In genomic region chr10:95745487-95745886, GRCh38 we compare ENCODE assay signal across 1 cellular context.
TF ChIP-seq lines count a peak whose summit lies in the region.

No MANE protein-coding gene starts in this region.

TF ChIP-seq in H1, 55 proteins besides CTCF, POLR2A, EP300 and RAD21 (continued from another document):
- TF ChIP-seq JUN (IDR thresholded peaks at IDR 0.05; ENCODE audit: low read depth, low read length), result no peak
- no peak for TF ChIP-seq CREB1 (IDR thresholded peaks at IDR 0.05)
- no peak for TF ChIP-seq RBBP5 (IDR thresholded peaks at IDR 0.05; ENCODE audit: borderline replicate concordance, low read depth, low read length)
- TF ChIP-seq SP1 (IDR thresholded peaks at IDR 0.05; ENCODE audit: low read depth, low read length), result no peak
- no peak for TF ChIP-seq MAFK (IDR thresholded peaks at IDR 0.05; ENCODE audit: low read depth, low read length)
- no peak for TF ChIP-seq CBX5 (IDR thresholded peaks at IDR 0.05; ENCODE audit: low read depth, low read length)
- TF ChIP-seq FOSL1 (IDR thresholded peaks at IDR 0.05; ENCODE audit: insufficient read depth, low read depth, low read length), result no peak
